Comparison of ENCODE assay signal across 8 cellular contexts in the genomic region with DNA sequence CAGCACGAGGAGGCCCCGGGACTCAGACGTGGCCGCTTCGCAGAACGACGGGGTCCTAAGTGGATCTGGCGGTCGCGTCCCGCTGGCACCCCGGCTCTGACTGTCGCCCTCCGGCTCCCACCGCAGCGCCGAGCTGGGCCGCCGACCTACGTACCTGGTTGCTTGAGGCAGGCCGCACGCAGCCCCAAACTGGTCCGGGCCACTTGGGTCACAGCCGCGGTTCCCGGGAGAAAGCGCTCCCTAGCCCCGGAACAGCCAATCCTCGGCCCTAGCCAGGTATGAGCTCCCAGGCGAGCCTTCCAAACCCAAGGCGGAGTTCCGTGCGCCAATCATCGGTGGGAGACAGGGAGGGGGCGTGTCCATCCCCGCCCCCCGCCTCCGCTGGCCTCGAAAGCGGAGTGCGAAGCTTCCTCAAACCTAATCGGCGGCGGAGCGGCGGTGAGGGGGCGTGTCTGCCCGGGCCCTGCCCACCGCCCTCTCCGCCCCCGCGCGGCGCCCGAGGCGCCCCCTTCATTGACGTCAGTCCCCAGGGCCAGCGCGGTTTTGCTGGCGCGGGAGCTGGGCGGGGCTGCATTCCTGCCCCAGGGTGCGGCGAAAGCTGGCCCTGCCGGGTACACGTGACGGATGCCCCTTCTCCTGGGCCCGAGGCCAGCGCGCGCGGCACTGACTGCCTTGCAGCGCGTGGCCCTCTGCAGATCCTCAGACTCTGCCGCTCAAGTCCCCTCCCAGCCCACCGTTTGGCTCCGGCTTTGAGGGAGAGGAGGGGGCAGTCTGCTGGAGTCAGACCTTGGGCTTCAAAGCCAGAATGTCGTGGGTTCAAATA. TPM values are rescaled to one million over a fixed set of nuclear protein-coding genes. Genes with fewer than 3 reads are reported as not detected.
DNase-seq lines count a peak whose midpoint lies in the region; ATAC-seq, FAIRE-seq and TF ChIP-seq lines count a peak whose summit lies in the region.

A gene with protein sequence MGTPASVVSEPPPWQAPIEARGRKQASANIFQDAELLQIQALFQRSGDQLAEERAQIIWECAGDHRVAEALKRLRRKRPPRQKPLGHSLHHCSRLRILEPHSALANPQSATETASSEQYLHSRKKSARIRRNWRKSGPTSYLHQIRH (minus strand): TSS at position 280 of the 823 bp plus-strand sequence. CDS start 7,336 bp downstream, outside the sequence.

- peak; percentile 89 for ATAC-seq in HG03442 (IDR thresholded peaks at IDR 0.05; ENCODE audit: unreplicated experiment)
- ATAC-seq in activated CD4-positive, alpha-beta T cell treated with anti-CD3 and anti-CD28 coated beads for 36 hours: peak; percentile 91

- peak within 1 kb of the TSS; percentile 51 for H3K27ac Mint-ChIP-seq in activated CD4-positive, alpha-beta T cell treated with anti-CD3 and anti-CD28 coated beads for 36 hours

- H3K36me3 ChIP-seq in BE2C: no peaks in the 10 kb centered on the region

- H3K4me3 Mint-ChIP-seq in activated CD4-positive, alpha-beta T cell treated with anti-CD3 and anti-CD28 coated beads for 36 hours: peak within 1 kb of the TSS; percentile 76

- POLR2A ChIA-PET in activated CD4-positive, alpha-beta T cell treated with anti-CD3 and anti-CD28 coated beads for 36 hours (lab: Charles Lee): interaction anchor here (0.6 to 1.4 kb wide), 6 partner anchors 15 to 188 kb away, joined by 3 to 8 read pairs (median 4); a partner anchor contains a TSS

- CTCF ChIA-PET in activated CD4-positive, alpha-beta T cell treated with anti-CD3 and anti-CD28 coated beads for 36 hours (lab: Charles Lee): interaction anchor here (0.5 to 4.4 kb wide), 28 partner anchors 10 to 432 kb away, joined by 3 to 28 read pairs (median 4); a partner anchor contains a TSS

- H3K9me3 Mint-ChIP-seq in activated CD4-positive, alpha-beta T cell treated with anti-CD3 and anti-CD28 coated beads for 36 hours (ENCODE audit: low read depth): no peaks in the 10 kb centered on the region

- H3K27me3 Mint-ChIP-seq in activated CD4-positive, alpha-beta T cell treated with anti-CD3 and anti-CD28 coated beads for 36 hours: no peaks in the 10 kb centered on the region

- peaks cover 5% of the 10 kb centered on the region for H3K4me1 ChIP-seq in BE2C

- TF ChIP-seq CTCF in BE2C (IDR thresholded peaks at IDR 0.05; ENCODE audit: low read depth, low read length): no peak
- TF ChIP-seq CTCF in choroid plexus epithelial cell (conservative IDR thresholded peaks at IDR 0.05; ENCODE audit: low read depth, low read length): no peak

- H3K4me3 ChIP-seq in BE2C (ENCODE audit: low read depth, low read length): peak within 1 kb of the TSS; percentile 71
- H3K4me3 ChIP-seq in choroid plexus epithelial cell (ENCODE audit: low read depth, low read length): peak within 1 kb of the TSS; percentile 92

- intact Hi-C loops in activated CD4-positive, alpha-beta T cell treated with anti-CD3 and anti-CD28 coated beads for 36 hours (cut with DNase I, micrococcal nuclease): loop anchor here (1.0 to 5.0 kb wide), 9 partner anchors 27 to 450 kb away; a partner anchor contains a TSS

- FAIRE-seq in GM19239 (lab: Jason Lieb, UNC): peak; percentile 51

- no peaks in the 10 kb centered on the region for H3K27me3 ChIP-seq in BE2C

- no peaks in the 10 kb centered on the region for H3K36me3 Mint-ChIP-seq in activated CD4-positive, alpha-beta T cell treated with anti-CD3 and anti-CD28 coated beads for 36 hours (ENCODE audit: low read depth)

- H3K4me1 Mint-ChIP-seq in activated CD4-positive, alpha-beta T cell treated with anti-CD3 and anti-CD28 coated beads for 36 hours: peaks cover 17% of the 10 kb centered on the region

- peak; percentile 98 for DNase-seq in BE2C
- peak; percentile 88 for DNase-seq in GM19239 (ENCODE audit: insufficient read length, low spot score)
- peak; percentile 95 for DNase-seq in NCI-H510A treated with DMSO at 0.1 percent for 48 hours (lab: John Stamatoyannopoulos, UW)
- peak; percentile 97 for DNase-seq in activated CD4-positive, alpha-beta T cell treated with anti-CD3 and anti-CD28 coated beads for 36 hours
- peak; percentile 98 for DNase-seq in choroid plexus epithelial cell (ENCODE audit: low read depth)
- DNase-seq in kidney tubule cell (ENCODE audit: low spot score): peak; percentile 99
- peak; percentile 85 to 94 for DNase-seq in stimulated activated CD4-positive, alpha-beta T cell treated with anti-CD3 and anti-CD28 coated beads, Interleukin-1b, Interleukin-23, amount 100 ng/mL, for 1 hour (ENCODE audit: low read depth in 2 of 2)

- H3K9me3 ChIP-seq in BE2C: no peaks in the 10 kb centered on the region

RNA-seq across cellular contexts. Expression of the gene that starts here (rescaled TPM):
- 10.0 TPM for polyA plus RNA-seq in BE2C (2012; ENCODE audit: insufficient read depth, insufficient read length, low read depth)
- 1 to 10 TPM; 2.1 to 2.2 TPM for total RNA-seq in activated CD4-positive, alpha-beta T cell treated with anti-CD3 and anti-CD28 coated beads for 36 hours

Comparison
In these comparisons a context has a peak if more than half of its experiments do, and no peak if none do; other contexts are left out.
1. Peak in every context shown above with its lines: DNase-seq, ATAC-seq and H3K4me3 ChIP-seq.